In genomic region chr10:96211775-96212174, GRCh38 we compare ENCODE assay signal across 17 cellular contexts. TPM values are rescaled to one million over a fixed set of nuclear protein-coding genes. Genes with fewer than 3 reads are reported as not detected.
"Had no signal": no experiment of that assay in that cellular context is flagged by ENCODE, and none has a peak within 500 bp of the region (broad histone marks: within the 10 kb centered on the region; RNA-seq: fewer than 3 reads in every experiment).

No MANE protein-coding gene starts in this region.

- H3K27me3 Mint-ChIP-seq: progenitor cell of endocrine pancreas had no signal

- H3K27ac Mint-ChIP-seq: natural killer cell treated with Interleukin-12 subunit alpha and Interleukin-12 subunit beta and Interleukin-15 and Interleukin-18, amount 100 ng/mL, for 72 hours; neural progenitor cell; progenitor cell of endocrine pancreas had no signal

- ATAC-seq: heart left ventricle; natural killer cell treated with Interleukin-12 subunit alpha and Interleukin-12 subunit beta and Interleukin-15 and Interleukin-18, amount 100 ng/mL, for 72 hours; right cardiac atrium; stimulated activated naive CD8-positive, alpha-beta T cell treated with anti-CD3 and anti-CD28 coated beads, Interleukin-15, Interleukin-2, amounts not matched to agents 100 U/mL and 50 U/mL, for 24 hours had no signal

- H3K4me1 Mint-ChIP-seq: neural progenitor cell had no signal

- H3K9me3 Mint-ChIP-seq: natural killer cell treated with Interleukin-12 subunit alpha and Interleukin-12 subunit beta and Interleukin-15 and Interleukin-18, amount 100 ng/mL, for 72 hours; neural progenitor cell had no signal

- H3K36me3 Mint-ChIP-seq: natural killer cell treated with Interleukin-12 subunit alpha and Interleukin-12 subunit beta and Interleukin-15 and Interleukin-18, amount 100 ng/mL, for 72 hours; neural progenitor cell had no signal

- DNase-seq: effector memory CD4-positive, alpha-beta T cell; heart left ventricle; hippocampal formation; nucleus accumbens; ovary; right cardiac atrium; small intestine; stimulated activated CD4-positive, alpha-beta T cell treated with anti-CD3 and anti-CD28 coated beads, Interleukin-12 subunit alpha, Interleukin-12 subunit beta, amount 100 ng/mL, for 4 hours; stimulated activated naive CD8-positive, alpha-beta T cell treated with anti-CD3 and anti-CD28 coated beads, Interleukin-15, Interleukin-2, amounts not matched to agents 100 U/mL and 50 U/mL, for 24 hours; thyroid gland; upper lobe of left lung; uterus had no signal

- H3K4me3 Mint-ChIP-seq: natural killer cell treated with Interleukin-12 subunit alpha and Interleukin-12 subunit beta and Interleukin-15 and Interleukin-18, amount 100 ng/mL, for 72 hours; neural progenitor cell had no signal

RNA-seq across cellular contexts. Expression of gene BLNK, which starts 59.6 kb away (rescaled TPM):
- total RNA-seq: glomerular endothelial cell, lung microvascular endothelial cell had no signal
